In the genomic region with DNA sequence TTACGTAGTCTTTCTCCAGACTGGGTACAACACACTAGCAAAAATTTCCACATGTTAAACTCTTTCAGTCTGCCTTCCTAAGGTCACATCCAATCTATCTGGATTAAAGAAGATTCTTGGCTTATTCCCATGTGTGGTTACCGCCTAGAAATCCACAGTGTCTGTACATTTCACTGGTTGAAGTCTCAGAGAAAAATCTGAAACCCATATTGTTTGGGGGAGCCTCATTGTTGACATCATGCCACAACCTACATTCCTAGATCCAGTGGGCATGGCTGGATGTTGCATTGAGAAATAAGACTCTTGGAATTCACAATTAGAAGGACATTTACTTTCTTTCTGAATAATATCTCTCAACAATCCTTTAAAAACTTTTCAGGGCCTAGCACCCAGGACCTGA, we compare ENCODE assay signal across 24 cellular contexts.
"Had no signal": no experiment of that assay in that cellular context is flagged by ENCODE, and none has a peak within 500 bp of the region (broad histone marks: within the 10 kb centered on the region; RNA-seq: fewer than 3 reads in every experiment).

No MANE protein-coding gene starts in this region.

- ATAC-seq: gastrocnemius medialis, left cardiac atrium, left ventricle myocardium superior, upper lobe of right lung had no signal

- H3K4me1 ChIP-seq: sigmoid colon, suprapubic skin, tibial artery, upper lobe of right lung had no signal

- H3K4me2 ChIP-seq: hepatocyte had no signal

- H2AFZ ChIP-seq: hepatocyte had no signal

- H3K27ac ChIP-seq: gastrocnemius medialis, hepatocyte, neutrophil, sigmoid colon, suprapubic skin, tibial artery, VCaP had no signal

- H3K27me3 ChIP-seq: gastrocnemius medialis, hepatocyte, neutrophil, sigmoid colon, suprapubic skin, tibial artery, upper lobe of right lung had no signal

- H3K36me3 ChIP-seq: gastrocnemius medialis, neutrophil, sigmoid colon, suprapubic skin, tibial artery, upper lobe of right lung had no signal

- DNase-seq: activated CD4-positive, alpha-beta T cell treated with anti-CD3 and anti-CD28 coated beads for 4 hours; activated CD4-positive, alpha-beta T cell treated with anti-CD3 and anti-CD28 coated beads, Interleukin-2, amount 50 U/mL, for 4 hours; activated CD8-positive, alpha-beta memory T cell treated with anti-CD3 and anti-CD28 coated beads for 24 hours; activated effector memory CD4-positive, alpha-beta T cell treated with anti-CD3 and anti-CD28 coated beads, Interleukin-2, amount 50 U/mL, for 16 hours; activated naive CD4-positive, alpha-beta T cell treated with anti-CD3 and anti-CD28 coated beads for 36 hours; activated naive CD8-positive, alpha-beta T cell treated with anti-CD3 and anti-CD28 coated beads for 36 hours; amniotic stem cell; effector CD8-positive, alpha-beta T cell; gastrocnemius medialis; glutamatergic neuron; left cardiac atrium; left ventricle myocardium superior; naive B cell; nephron progenitor cell; sigmoid colon; stimulated activated CD4-positive, alpha-beta T cell treated with anti-CD3 and anti-CD28 coated beads, Interleukin-15, amount 100 ng/mL, for 24 hours; stimulated activated CD4-positive, alpha-beta T cell treated with anti-CD3 and anti-CD28 coated beads, Interleukin-2, amount 100 ng/mL, for 24 hours; stimulated activated naive CD4-positive, alpha-beta T cell; tibial artery; upper lobe of right lung had no signal

- H3K79me2 ChIP-seq: hepatocyte had no signal

- H3K4me3 ChIP-seq: gastrocnemius medialis, hepatocyte, sigmoid colon, suprapubic skin, tibial artery, upper lobe of right lung had no signal

- H3K9me3 ChIP-seq: gastrocnemius medialis, neutrophil, sigmoid colon, suprapubic skin, tibial artery, upper lobe of right lung had no signal
